Comparison of ENCODE assay signal across 20 cellular contexts in the genomic region with DNA sequence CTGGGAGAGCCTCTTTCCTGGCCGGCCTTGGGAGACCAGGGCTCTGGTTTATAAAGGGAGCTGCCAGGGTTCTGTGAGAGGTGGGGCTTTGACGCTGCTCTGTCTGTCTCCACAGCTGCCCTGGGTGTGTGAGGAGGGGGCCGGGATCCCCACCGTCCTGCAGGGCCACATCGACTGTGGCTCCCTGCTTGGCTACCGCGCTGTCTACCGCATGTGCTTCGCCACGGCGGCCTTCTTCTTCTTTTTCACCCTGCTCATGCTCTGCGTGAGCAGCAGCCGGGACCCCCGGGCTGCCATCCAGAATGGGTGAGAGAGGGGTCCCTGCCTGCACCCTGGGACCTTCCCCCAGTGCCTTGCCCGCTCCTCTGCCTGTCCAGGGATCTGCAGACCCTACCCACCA.
"Had no signal": no experiment of that assay in that cellular context is flagged by ENCODE, and none has a peak within 500 bp of the region (broad histone marks: within the 10 kb centered on the region; RNA-seq: fewer than 3 reads in every experiment).

No MANE protein-coding gene starts in this region.

- H3K4me1 ChIP-seq: prostate gland had no signal

- H3K4me2 ChIP-seq: neural progenitor cell had no signal

- H3K27ac ChIP-seq: cardiac muscle cell, lower lobe of right lung, neural progenitor cell, ovary, prostate gland, upper lobe of left lung had no signal

- H3K36me3 Mint-ChIP-seq: activated naive CD4-positive, alpha-beta T cell treated with anti-CD3 and anti-CD28 coated beads, Interleukin-2, amount 10 ng/mL, durations not matched to agents 7 days and 5 days; naive thymus-derived CD8-positive, alpha-beta T cell had no signal

- H3K36me3 ChIP-seq: cardiac muscle cell, lower lobe of right lung, neural progenitor cell, ovary, prostate gland had no signal

- H2AFZ ChIP-seq: neural progenitor cell had no signal

- DNase-seq: activated CD4-positive, alpha-beta memory T cell treated with anti-CD3 and anti-CD28 coated beads, Interleukin-2, amount 10 ng/mL, durations not matched to agents 7 days and 5 days; activated CD4-positive, alpha-beta T cell treated with anti-CD3 and anti-CD28 coated beads, Interleukin-2, amount 10 ng/mL, durations not matched to agents 24 days and 14 days; activated effector memory CD4-positive, alpha-beta T cell treated with Interleukin-2 at 50 U/mL for 16 hours; activated naive CD4-positive, alpha-beta T cell treated with anti-CD3 and anti-CD28 coated beads, Interleukin-2, amount 10 ng/mL, durations not matched to agents 7 days and 5 days; activated T-cell treated with anti-CD3 and anti-CD28 coated beads, Interleukin-2, amount 50 U/mL, for 72 hours; amygdala; effector CD4-positive, alpha-beta T cell; erythroblast; foreskin fibroblast; lower lobe of right lung; naive thymus-derived CD8-positive, alpha-beta T cell; ovary; stimulated activated CD4-positive, alpha-beta T cell treated with anti-CD3 and anti-CD28 coated beads, Interleukin-4, amount 100 ng/mL, for 1 hour; stimulated activated naive CD8-positive, alpha-beta T cell treated with anti-CD3 and anti-CD28 coated beads, Interleukin-15, Interleukin-2, amounts not matched to agents 100 U/mL and 50 U/mL, for 24 hours; T-helper 17 cell; upper lobe of left lung had no signal

- ATAC-seq: activated T-cell treated with anti-CD3 and anti-CD28 coated beads, Interleukin-2, amount 50 U/mL, for 72 hours; left lobe of liver; lower lobe of right lung; naive thymus-derived CD8-positive, alpha-beta T cell; stimulated activated naive CD8-positive, alpha-beta T cell treated with anti-CD3 and anti-CD28 coated beads, Interleukin-15, Interleukin-2, amounts not matched to agents 100 U/mL and 50 U/mL, for 24 hours; T-helper 17 cell had no signal

- H3K9ac ChIP-seq: neural progenitor cell had no signal

- H3K9me3 ChIP-seq: lower lobe of right lung, ovary, prostate gland, upper lobe of left lung had no signal

- H3K27me3 ChIP-seq: cardiac muscle cell, neural progenitor cell, ovary, upper lobe of left lung had no signal

- H3K4me1 Mint-ChIP-seq: activated CD4-positive, alpha-beta T cell treated with anti-CD3 and anti-CD28 coated beads, Interleukin-2, amount 10 ng/mL, durations not matched to agents 24 days and 14 days had no signal

- H3K9me3 Mint-ChIP-seq: activated CD4-positive, alpha-beta memory T cell treated with anti-CD3 and anti-CD28 coated beads, Interleukin-2, amount 10 ng/mL, durations not matched to agents 7 days and 5 days; activated CD4-positive, alpha-beta T cell treated with anti-CD3 and anti-CD28 coated beads, Interleukin-2, amount 10 ng/mL, durations not matched to agents 24 days and 14 days; activated naive CD4-positive, alpha-beta T cell treated with anti-CD3 and anti-CD28 coated beads, Interleukin-2, amount 10 ng/mL, durations not matched to agents 7 days and 5 days; activated T-cell treated with anti-CD3 and anti-CD28 coated beads, Interleukin-2, amount 50 U/mL, for 72 hours; naive thymus-derived CD8-positive, alpha-beta T cell; neural progenitor cell had no signal

- H3K4me3 ChIP-seq: cardiac muscle cell, lower lobe of right lung, neural progenitor cell, ovary, prostate gland, upper lobe of left lung had no signal

- H3K4me3 Mint-ChIP-seq: activated CD4-positive, alpha-beta memory T cell treated with anti-CD3 and anti-CD28 coated beads, Interleukin-2, amount 10 ng/mL, durations not matched to agents 7 days and 5 days; activated CD4-positive, alpha-beta T cell treated with anti-CD3 and anti-CD28 coated beads, Interleukin-2, amount 10 ng/mL, durations not matched to agents 24 days and 14 days; activated naive CD4-positive, alpha-beta T cell treated with anti-CD3 and anti-CD28 coated beads, Interleukin-2, amount 10 ng/mL, durations not matched to agents 7 days and 5 days; activated T-cell treated with anti-CD3 and anti-CD28 coated beads, Interleukin-2, amount 50 U/mL, for 72 hours; naive thymus-derived CD8-positive, alpha-beta T cell; neural progenitor cell; T-helper 17 cell had no signal

- H3K27ac Mint-ChIP-seq: activated CD4-positive, alpha-beta memory T cell treated with anti-CD3 and anti-CD28 coated beads, Interleukin-2, amount 10 ng/mL, durations not matched to agents 7 days and 5 days; activated CD4-positive, alpha-beta T cell treated with anti-CD3 and anti-CD28 coated beads, Interleukin-2, amount 10 ng/mL, durations not matched to agents 24 days and 14 days; activated naive CD4-positive, alpha-beta T cell treated with anti-CD3 and anti-CD28 coated beads, Interleukin-2, amount 10 ng/mL, durations not matched to agents 7 days and 5 days; activated T-cell treated with anti-CD3 and anti-CD28 coated beads, Interleukin-2, amount 50 U/mL, for 72 hours; naive thymus-derived CD8-positive, alpha-beta T cell; neural progenitor cell; T-helper 17 cell had no signal
